ENCODE assay signal across 20 cellular contexts in the genomic region with DNA sequence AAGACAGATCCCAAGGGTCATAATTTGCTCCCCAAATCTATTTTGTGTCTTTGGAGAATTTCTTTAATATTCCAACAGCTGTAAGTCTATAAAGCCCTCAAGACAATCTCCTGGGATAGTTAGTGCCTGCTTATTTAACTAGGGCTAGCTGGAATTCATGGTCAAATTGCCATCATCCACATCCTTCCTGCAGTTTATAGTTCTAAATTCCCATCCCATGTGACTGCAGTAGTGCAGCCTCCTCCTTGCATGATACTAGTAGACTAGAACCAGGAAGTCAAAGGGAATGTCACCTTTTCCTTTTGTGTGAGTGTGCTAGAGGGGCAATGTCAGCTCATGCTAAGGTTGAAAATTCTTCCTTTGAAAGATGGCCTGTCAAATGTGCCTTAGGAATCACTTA.
"Had no signal": no experiment of that assay in that cellular context is flagged by ENCODE, and none has a peak within 500 bp of the region (broad histone marks: within the 10 kb centered on the region; RNA-seq: fewer than 3 reads in every experiment).

No MANE protein-coding gene starts in this region.

- H3K36me3 ChIP-seq: tibial nerve had no signal

- H3K4me1 Mint-ChIP-seq: immature natural killer cell; naive B cell; nephron; stimulated activated naive B cell treated with anti-CD40 and anti-IgM and Interleukin-4, amounts not matched to agents 10 μg/mL and 1 μg/mL and 100 μg/mL, for 72 hours; stimulated activated naive CD8-positive, alpha-beta T cell treated with anti-CD3 and anti-CD28 coated beads, Interleukin-15, amount 100 ng/mL, for 72 hours had no signal

- H3K27me3 ChIP-seq: foreskin keratinocyte, testis, tibial nerve had no signal

- H3K4me3 Mint-ChIP-seq: endodermal cell; immature natural killer cell; naive B cell; nephron; stimulated activated naive B cell treated with anti-CD40 and anti-IgM and Interleukin-4, amounts not matched to agents 10 μg/mL and 1 μg/mL and 100 μg/mL, for 72 hours; stimulated activated naive CD8-positive, alpha-beta T cell treated with anti-CD3 and anti-CD28 coated beads, Interleukin-15, amount 100 ng/mL, for 72 hours had no signal

- DNase-seq: effector CD4-positive, alpha-beta T cell; endodermal cell; foreskin keratinocyte; immature natural killer cell; left cardiac atrium; left ventricle myocardium superior; mesendoderm; naive B cell; stimulated activated CD4-positive, alpha-beta T cell treated with anti-CD3 and anti-CD28 coated beads, Interleukin-2, amount 100 ng/mL, for 24 hours; stimulated activated CD4-positive, alpha-beta T cell treated with anti-CD3 and anti-CD28 coated beads, Interleukin-4, amount 100 ng/mL, for 4 hours; stimulated activated naive B cell treated with anti-CD40 and anti-IgM and Interleukin-4, amounts not matched to agents 10 μg/mL and 1 μg/mL and 100 μg/mL, for 72 hours; stimulated activated naive CD8-positive, alpha-beta T cell treated with anti-CD3 and anti-CD28 coated beads, Interleukin-15, amount 100 ng/mL, for 72 hours; testis had no signal

- H3K27me3 Mint-ChIP-seq: naive B cell; stimulated activated naive B cell treated with anti-CD40 and anti-IgM and Interleukin-4, amounts not matched to agents 10 μg/mL and 1 μg/mL and 100 μg/mL, for 72 hours; stimulated activated naive CD8-positive, alpha-beta T cell treated with anti-CD3 and anti-CD28 coated beads, Interleukin-15, amount 100 ng/mL, for 72 hours had no signal

- H3K9me3 ChIP-seq: testis, tibial nerve had no signal

- H3K36me3 Mint-ChIP-seq: immature natural killer cell; naive B cell; stimulated activated naive B cell treated with anti-CD40 and anti-IgM and Interleukin-4, amounts not matched to agents 10 μg/mL and 1 μg/mL and 100 μg/mL, for 72 hours had no signal

- H3K4me3 ChIP-seq: coronary artery, lung, skin epidermis, testis, tibial nerve had no signal

- H3K27ac Mint-ChIP-seq: endodermal cell; immature natural killer cell; naive B cell; nephron; stimulated activated naive B cell treated with anti-CD40 and anti-IgM and Interleukin-4, amounts not matched to agents 10 μg/mL and 1 μg/mL and 100 μg/mL, for 72 hours had no signal

- ATAC-seq: esophagus mucosa; foreskin keratinocyte; left cardiac atrium; left ventricle myocardium superior; sciatic nerve; stimulated activated naive B cell treated with anti-CD40 and anti-IgM and Interleukin-4, amounts not matched to agents 10 μg/mL and 1 μg/mL and 100 μg/mL, for 72 hours; stimulated activated naive CD8-positive, alpha-beta T cell treated with anti-CD3 and anti-CD28 coated beads, Interleukin-15, amount 100 ng/mL, for 72 hours had no signal

- H3K27ac ChIP-seq: coronary artery, foreskin keratinocyte, testis, tibial nerve had no signal

- H3K9me3 Mint-ChIP-seq: nephron; stimulated activated naive B cell treated with anti-CD40 and anti-IgM and Interleukin-4, amounts not matched to agents 10 μg/mL and 1 μg/mL and 100 μg/mL, for 72 hours; stimulated activated naive CD8-positive, alpha-beta T cell treated with anti-CD3 and anti-CD28 coated beads, Interleukin-15, amount 100 ng/mL, for 72 hours had no signal
